Comparison of ENCODE assay signal across 1 cellular context in genomic region chr12:53501615-53502181, GRCh38.
TF ChIP-seq lines count a peak whose summit lies in the region.

No MANE protein-coding gene starts in this region.

TF ChIP-seq in HepG2, 621 proteins besides CTCF, POLR2A, EP300 and RAD21 (continues in another document):
- TF ChIP-seq BRCA1 (CRISPR knock-in tag; IDR thresholded peaks at IDR 0.05), result 0 out of 2 replicates have a peak, but pooled peaks have one; percentile 31
- TF ChIP-seq CSRNP1 (CRISPR knock-in tag; IDR thresholded peaks at IDR 0.05), result peak; percentile 58; the same call in 1 of the 2 replicates
- TF ChIP-seq CEBPG (CRISPR knock-in tag; IDR thresholded peaks at IDR 0.05), result no peak
- TF ChIP-seq DMAP1 (CRISPR knock-in tag; IDR thresholded peaks at IDR 0.05), result peak; percentile 2; the same call in 1 of the 2 replicates
- no peak for TF ChIP-seq PCBP1 (IDR thresholded peaks at IDR 0.05; ENCODE audit: borderline replicate concordance, low read depth, low read length)
- TF ChIP-seq DPF2 (CRISPR knock-in tag; IDR thresholded peaks at IDR 0.05; ENCODE audit: borderline replicate concordance, low read depth), result no peak
- TF ChIP-seq TAF1 (CRISPR knock-in tag; IDR thresholded peaks at IDR 0.05), result peak; percentile 13; the same call in 1 of the 2 replicates
- no peak for TF ChIP-seq ZUFSP (CRISPR knock-in tag; IDR thresholded peaks at IDR 0.05; ENCODE audit: borderline replicate concordance)
- TF ChIP-seq ATF6 (CRISPR knock-in tag; conservative IDR thresholded peaks at IDR 0.05), result no peak
- TF ChIP-seq ZNF761 (CRISPR knock-in tag; conservative IDR thresholded peaks at IDR 0.05), result no peak
- TF ChIP-seq ATF7 (IDR thresholded peaks at IDR 0.05), result no peak
- no peak for TF ChIP-seq ATF7 (CRISPR knock-in tag; IDR thresholded peaks at IDR 0.05)
- TF ChIP-seq ZBTB42 (CRISPR knock-in tag; IDR thresholded peaks at IDR 0.05), result 0 out of 2 replicates have a peak, but pooled peaks have one; percentile 1
- TF ChIP-seq KDM5A (IDR thresholded peaks at IDR 0.05; ENCODE audit: borderline replicate concordance, low read length), result peak; percentile 30; the same call in 1 of the 2 replicates
- TF ChIP-seq ZXDC (CRISPR knock-in tag; IDR thresholded peaks at IDR 0.05), result 0 out of 2 replicates have a peak, but pooled peaks have one; percentile 7
- peak; percentile 2; the same call in 1 of the 2 replicates for TF ChIP-seq ATF2 (CRISPR knock-in tag; IDR thresholded peaks at IDR 0.05)
- 0 out of 2 replicates have a peak, but pooled peaks have one; percentile 13 for TF ChIP-seq POLR2G (IDR thresholded peaks at IDR 0.05; ENCODE audit: low read depth, low read length)
- TF ChIP-seq ZNF431 (CRISPR knock-in tag; IDR thresholded peaks at IDR 0.05; ENCODE audit: borderline replicate concordance, low read depth), result peak; percentile 33; the same call in 1 of the 2 replicates
- TF ChIP-seq ZNF784 (CRISPR knock-in tag; IDR thresholded peaks at IDR 0.05; ENCODE audit: borderline replicate concordance), result no peak
- TF ChIP-seq ZNF687 (CRISPR knock-in tag; IDR thresholded peaks at IDR 0.05), result peak; percentile 85
- 0 out of 2 replicates have a peak, but pooled peaks have one; percentile 61 for TF ChIP-seq ZNF468 (CRISPR knock-in tag; IDR thresholded peaks at IDR 0.05)
- TF ChIP-seq THAP11 (CRISPR knock-in tag; IDR thresholded peaks at IDR 0.05), result no peak
- TF ChIP-seq ZNF253 (CRISPR knock-in tag; IDR thresholded peaks at IDR 0.05; ENCODE audit: borderline replicate concordance), result peak; percentile 45; the same call in 1 of the 2 replicates
- TF ChIP-seq HDAC1 (CRISPR knock-in tag; IDR thresholded peaks at IDR 0.05), result 0 out of 2 replicates have a peak, but pooled peaks have one; percentile 28
- no peak for TF ChIP-seq ZBTB49 (CRISPR knock-in tag; IDR thresholded peaks at IDR 0.05; ENCODE audit: borderline replicate concordance)
- 0 out of 2 replicates have a peak, but pooled peaks have one; percentile 2 for TF ChIP-seq KLF12 (CRISPR knock-in tag; IDR thresholded peaks at IDR 0.05; ENCODE audit: borderline replicate concordance)
- TF ChIP-seq MIXL1 (CRISPR knock-in tag; IDR thresholded peaks at IDR 0.05), result no peak
- no peak for TF ChIP-seq E2F1 (CRISPR knock-in tag; IDR thresholded peaks at IDR 0.05)
- TF ChIP-seq ARID2 (CRISPR knock-in tag; IDR thresholded peaks at IDR 0.05; ENCODE audit: borderline replicate concordance), result 0 out of 2 replicates have a peak, but pooled peaks have one; percentile 71
- no peak for TF ChIP-seq NONO (IDR thresholded peaks at IDR 0.05)
- TF ChIP-seq NONO (CRISPR knock-in tag; conservative IDR thresholded peaks at IDR 0.05), result 0 out of 2 replicates have a peak, but pooled peaks have one; percentile 43
- peak; percentile 11; the same call in 1 of the 2 replicates for TF ChIP-seq FOXC1 (CRISPR knock-in tag; IDR thresholded peaks at IDR 0.05; ENCODE audit: borderline replicate concordance)
- TF ChIP-seq ZMYM4 (CRISPR knock-in tag; IDR thresholded peaks at IDR 0.05), result 0 out of 2 replicates have a peak, but pooled peaks have one; percentile 3
- 0 out of 2 replicates have a peak, but pooled peaks have one; percentile 27 for TF ChIP-seq ZNF576 (CRISPR knock-in tag; IDR thresholded peaks at IDR 0.05)
- no peak for TF ChIP-seq NCOA2 (CRISPR knock-in tag; IDR thresholded peaks at IDR 0.05)
- 0 out of 2 replicates have a peak, but pooled peaks have one; percentile 5 for TF ChIP-seq RXRB (CRISPR knock-in tag; IDR thresholded peaks at IDR 0.05; ENCODE audit: borderline replicate concordance)
- TF ChIP-seq NFIB (CRISPR knock-in tag; IDR thresholded peaks at IDR 0.05; ENCODE audit: borderline replicate concordance), result 0 out of 2 replicates have a peak, but pooled peaks have one; percentile 13
- TF ChIP-seq HNRNPL (IDR thresholded peaks at IDR 0.05; ENCODE audit: low read depth, low read length), result peak; percentile 1; the same call in 1 of the 2 replicates
- 0 out of 2 replicates have a peak, but pooled peaks have one; percentile 8 for TF ChIP-seq ZNF124 (CRISPR knock-in tag; IDR thresholded peaks at IDR 0.05)
